Comparison of ENCODE assay signal across 1 cellular context in genomic region chr14:24335461-24336146, GRCh38.
TF ChIP-seq lines count a peak whose summit lies in the region.

No MANE protein-coding gene starts in this region.

TF ChIP-seq in GM23338, 12 proteins besides CTCF, POLR2A, EP300 and RAD21:
- TF ChIP-seq ETS1 (IDR thresholded peaks at IDR 0.05), result no peak
- TF ChIP-seq ZNF331 (CRISPR knock-in tag; IDR thresholded peaks at IDR 0.05; ENCODE audit: low read depth), result no peak
- TF ChIP-seq, protein P1, sequence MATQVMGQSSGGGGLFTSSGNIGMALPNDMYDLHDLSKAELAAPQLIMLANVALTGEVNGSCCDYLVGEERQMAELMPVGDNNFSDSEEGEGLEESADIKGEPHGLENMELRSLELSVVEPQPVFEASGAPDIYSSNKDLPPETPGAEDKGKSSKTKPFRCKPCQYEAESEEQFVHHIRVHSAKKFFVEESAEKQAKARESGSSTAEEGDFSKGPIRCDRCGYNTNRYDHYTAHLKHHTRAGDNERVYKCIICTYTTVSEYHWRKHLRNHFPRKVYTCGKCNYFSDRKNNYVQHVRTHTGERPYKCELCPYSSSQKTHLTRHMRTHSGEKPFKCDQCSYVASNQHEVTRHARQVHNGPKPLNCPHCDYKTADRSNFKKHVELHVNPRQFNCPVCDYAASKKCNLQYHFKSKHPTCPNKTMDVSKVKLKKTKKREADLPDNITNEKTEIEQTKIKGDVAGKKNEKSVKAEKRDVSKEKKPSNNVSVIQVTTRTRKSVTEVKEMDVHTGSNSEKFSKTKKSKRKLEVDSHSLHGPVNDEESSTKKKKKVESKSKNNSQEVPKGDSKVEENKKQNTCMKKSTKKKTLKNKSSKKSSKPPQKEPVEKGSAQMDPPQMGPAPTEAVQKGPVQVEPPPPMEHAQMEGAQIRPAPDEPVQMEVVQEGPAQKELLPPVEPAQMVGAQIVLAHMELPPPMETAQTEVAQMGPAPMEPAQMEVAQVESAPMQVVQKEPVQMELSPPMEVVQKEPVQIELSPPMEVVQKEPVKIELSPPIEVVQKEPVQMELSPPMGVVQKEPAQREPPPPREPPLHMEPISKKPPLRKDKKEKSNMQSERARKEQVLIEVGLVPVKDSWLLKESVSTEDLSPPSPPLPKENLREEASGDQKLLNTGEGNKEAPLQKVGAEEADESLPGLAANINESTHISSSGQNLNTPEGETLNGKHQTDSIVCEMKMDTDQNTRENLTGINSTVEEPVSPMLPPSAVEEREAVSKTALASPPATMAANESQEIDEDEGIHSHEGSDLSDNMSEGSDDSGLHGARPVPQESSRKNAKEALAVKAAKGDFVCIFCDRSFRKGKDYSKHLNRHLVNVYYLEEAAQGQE (IDR thresholded peaks at IDR 0.05; ENCODE audit: unreplicated experiment), result no peak
- no peak for TF ChIP-seq STAT1 (IDR thresholded peaks at IDR 0.05; ENCODE audit: unreplicated experiment)
- no peak for TF ChIP-seq EZH2phosphoT487 (IDR thresholded peaks at IDR 0.05; ENCODE audit: unreplicated experiment)
- no peak for TF ChIP-seq POLR2AphosphoS5 (IDR thresholded peaks at IDR 0.05; ENCODE audit: low read depth)
- no peak for TF ChIP-seq EZH2 (IDR thresholded peaks at IDR 0.05; ENCODE audit: low read depth, unreplicated experiment)
- no peak for TF ChIP-seq JUNB (IDR thresholded peaks at IDR 0.05; ENCODE audit: unreplicated experiment)
- no peak for TF ChIP-seq ZNF462 (CRISPR knock-in tag; IDR thresholded peaks at IDR 0.05)
- TF ChIP-seq NANOG (IDR thresholded peaks at IDR 0.05; ENCODE audit: borderline replicate concordance), result no peak
- no peak for TF ChIP-seq ZNF114 (CRISPR knock-in tag; IDR thresholded peaks at IDR 0.05)
- TF ChIP-seq CREB1 (CRISPR knock-in tag; IDR thresholded peaks at IDR 0.05; ENCODE audit: low read depth), result no peak
